Comparison of ENCODE assay signal across 11 cellular contexts in the genomic region with DNA sequence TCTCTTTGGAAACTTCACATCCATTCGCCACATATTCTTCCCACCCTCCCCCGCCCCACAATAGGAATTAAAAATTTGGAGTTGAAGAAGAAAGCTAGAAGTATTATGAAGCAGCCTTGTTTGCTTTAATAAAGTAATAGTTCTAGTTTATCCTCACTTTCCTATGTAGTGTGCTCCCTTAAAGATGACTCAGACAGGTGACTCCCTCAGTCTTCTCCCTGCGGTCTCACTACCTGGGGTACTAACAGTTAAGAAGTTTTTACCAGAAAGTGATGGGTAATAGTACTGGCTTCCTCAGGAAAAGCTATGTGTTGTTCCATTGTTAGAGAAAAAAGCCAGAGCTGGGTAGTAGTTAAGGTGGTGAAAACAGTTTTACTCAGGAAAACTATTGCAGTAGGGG.
"Had no signal": no experiment of that assay in that cellular context is flagged by ENCODE, and none has a peak within 500 bp of the region (broad histone marks: within the 10 kb centered on the region; RNA-seq: fewer than 3 reads in every experiment).

No MANE protein-coding gene starts in this region.

- H3K4me1 ChIP-seq: breast epithelium, prostate gland had no signal

- H3K27me3 Mint-ChIP-seq: naive thymus-derived CD4-positive, alpha-beta T cell; stimulated activated memory B cell treated with anti-CD40 and anti-IgM and Interleukin-4, amounts not matched to agents 10 μg/mL and 1 μg/mL and 100 μg/mL, for 72 hours had no signal

- H3K4me3 Mint-ChIP-seq: stimulated activated memory B cell treated with anti-CD40 and anti-IgM and Interleukin-4, amounts not matched to agents 10 μg/mL and 1 μg/mL and 100 μg/mL, for 72 hours; T-helper 1 cell treated with Interleukin-12 subunit alpha and Interleukin-12 subunit beta and Interleukin-4 antibody, amounts not matched to agents 30 μg/mL and 1 μg/mL, for 36 hours had no signal

- H3K27ac ChIP-seq: breast epithelium, prostate gland, right lobe of liver had no signal

- H3K27me3 ChIP-seq: breast epithelium, gastrocnemius medialis, right lobe of liver had no signal

- H3K4me3 ChIP-seq: breast epithelium, gastrocnemius medialis, lung, prostate gland, right lobe of liver had no signal

- H3K9me3 ChIP-seq: gastrocnemius medialis, prostate gland had no signal

- H3K36me3 ChIP-seq: breast epithelium, gastrocnemius medialis, prostate gland, right lobe of liver had no signal

- DNase-seq: activated effector memory CD4-positive, alpha-beta T cell treated with Interleukin-2 at 50 U/mL for 16 hours; activated T-cell treated with anti-CD3 and anti-CD28 coated beads, Interleukin-2, amount 50 U/mL, for 1 hour; gastrocnemius medialis; naive thymus-derived CD4-positive, alpha-beta T cell had no signal

- ATAC-seq: activated naive CD4-positive, alpha-beta T cell treated with anti-CD3 and anti-CD28 coated beads, Interleukin-2, amount 50 U/mL, for 72 hours; gastrocnemius medialis; naive thymus-derived CD4-positive, alpha-beta T cell; stimulated activated memory B cell treated with anti-CD40 and anti-IgM and Interleukin-4, amounts not matched to agents 10 μg/mL and 1 μg/mL and 100 μg/mL, for 72 hours had no signal

- H3K27ac Mint-ChIP-seq: activated naive CD4-positive, alpha-beta T cell treated with anti-CD3 and anti-CD28 coated beads, Interleukin-2, amount 50 U/mL, for 72 hours; stimulated activated memory B cell treated with anti-CD40 and anti-IgM and Interleukin-4, amounts not matched to agents 10 μg/mL and 1 μg/mL and 100 μg/mL, for 72 hours; T-helper 1 cell treated with Interleukin-12 subunit alpha and Interleukin-12 subunit beta and Interleukin-4 antibody, amounts not matched to agents 30 μg/mL and 1 μg/mL, for 36 hours had no signal
